In the genomic region with DNA sequence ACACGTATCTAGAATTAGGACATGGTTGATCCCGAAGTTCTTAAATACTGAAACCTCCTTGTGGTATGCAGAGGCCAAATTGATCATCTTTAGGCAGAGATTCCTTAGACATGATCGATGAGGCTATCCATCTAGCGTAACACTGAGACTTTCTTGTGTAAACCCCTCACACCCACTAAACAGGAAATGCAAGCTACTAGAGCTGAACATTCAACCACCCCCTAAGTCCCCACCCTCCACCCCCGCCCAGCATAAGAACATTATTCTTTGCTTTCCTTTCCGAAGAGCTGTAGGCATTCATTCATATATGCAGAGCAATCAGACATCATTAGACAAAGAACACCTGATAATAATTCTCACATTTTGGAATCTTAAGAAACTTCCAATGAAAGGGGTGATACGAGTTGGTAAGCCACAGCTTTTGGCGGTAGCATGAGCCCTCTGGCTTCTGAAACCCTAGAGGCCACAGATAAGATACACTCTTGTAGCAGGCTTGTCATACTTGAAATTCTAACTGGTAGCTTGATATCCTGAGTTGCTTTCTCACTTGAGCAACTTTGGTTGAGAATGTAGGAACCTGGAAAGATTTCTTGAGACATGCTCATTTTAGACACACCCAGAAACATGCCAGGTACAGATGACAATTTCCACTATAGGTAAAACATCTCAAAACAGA, we compare ENCODE assay signal across 9 cellular contexts. TPM values are rescaled to one million over a fixed set of nuclear protein-coding genes. Genes with fewer than 3 reads are reported as not detected.
DNase-seq lines count a peak whose midpoint lies in the region; ATAC-seq and TF ChIP-seq lines count a peak whose summit lies in the region.
"Had no signal": no experiment of that assay in that cellular context is flagged by ENCODE, and none has a peak within 500 bp of the region (broad histone marks: within the 10 kb centered on the region; RNA-seq: fewer than 3 reads in every experiment).

No MANE protein-coding gene starts in this region.

- ATAC-seq in CD4-positive, alpha-beta T cell (ENCODE audit: poor library complexity): peak; percentile 59
- ATAC-seq in GM19035 (IDR thresholded peaks at IDR 0.05; ENCODE audit: unreplicated experiment) (peak; percentile 36), HG03064 (IDR thresholded peaks at IDR 0.05; ENCODE audit: low read depth, unreplicated experiment) (peak; percentile 48)

- intact Hi-C loops in CD4-positive, alpha-beta T cell (cut with DNase I, micrococcal nuclease): loop anchor here in 1 of 2 experiments (2.0 to 5.0 kb wide), 2 partner anchors 21 to 39 kb away; no protein-coding TSS in a partner anchor
- intact Hi-C loops in activated CD4-positive, alpha-beta memory T cell treated with anti-CD3 and anti-CD28 coated beads for 36 hours (cut with micrococcal nuclease): loop anchor here (1.0 kb wide), 2 partner anchors 21 to 41 kb away; no protein-coding TSS in a partner anchor

- H3K27ac ChIP-seq in CD4-positive, alpha-beta T cell (ENCODE audit: low read depth, low read length): no peak overlapping the region
- no peak overlapping the region for H3K27ac ChIP-seq in WERI-Rb-1

- no peak overlapping the region for H3K4me3 ChIP-seq in WERI-Rb-1 (ENCODE audit: low read depth, low read length)

- no peaks in the 10 kb centered on the region for H3K27me3 ChIP-seq in CD4-positive, alpha-beta T cell (ENCODE audit: control insufficient read depth, insufficient read depth, low read length)
- H3K27me3 ChIP-seq in WERI-Rb-1 (ENCODE audit: insufficient read depth, low read depth, severe bottlenecking): peaks cover 23% of the 10 kb centered on the region

- DNase-seq in CD4-positive, alpha-beta T cell: no peak
- peak; percentile 44 for DNase-seq in activated CD4-positive, alpha-beta memory T cell treated with anti-CD3 and anti-CD28 coated beads for 36 hours
- DNase-seq in NCI-H1105 (lab: John Stamatoyannopoulos, UW) (no peak), NCI-H2107 treated with DMSO at 0.1 percent for 48 hours (lab: John Stamatoyannopoulos, UW; ENCODE audit: unreplicated experiment) (no peak), WERI-Rb-1 (no peak), chondrocyte (ENCODE audit: low spot score) (no peak)
- DNase-seq: NCI-H1417 had no signal

- H3K27me3 Mint-ChIP-seq in CD4-positive, alpha-beta T cell: no peaks in the 10 kb centered on the region
- no peaks in the 10 kb centered on the region for H3K27me3 Mint-ChIP-seq in activated CD4-positive, alpha-beta memory T cell treated with anti-CD3 and anti-CD28 coated beads for 36 hours
- H3K27me3 Mint-ChIP-seq in chondrocyte (ENCODE audit: low read depth): no peaks in the 10 kb centered on the region

- CTCF ChIA-PET in CD4-positive, alpha-beta T cell (lab: Charles Lee): interaction anchor here (0.8 to 3.6 kb wide), 10 partner anchors 8 to 578 kb away, joined by 3 to 15 read pairs (median 4); no protein-coding TSS in a partner anchor
- CTCF ChIA-PET in activated CD4-positive, alpha-beta memory T cell treated with anti-CD3 and anti-CD28 coated beads for 36 hours (lab: Charles Lee): interaction anchor here (0.7 to 2.5 kb wide), 18 partner anchors 8 to 579 kb away, joined by 3 to 9 read pairs (median 4); a partner anchor contains a TSS

- POLR2A ChIA-PET in CD4-positive, alpha-beta T cell (lab: Charles Lee): interaction anchor here (0.6 to 8.1 kb wide), 15 partner anchors 8 to 238 kb away, joined by 3 to 74 read pairs (median 4); a partner anchor contains a TSS
- POLR2A ChIA-PET in activated CD4-positive, alpha-beta memory T cell treated with anti-CD3 and anti-CD28 coated beads for 36 hours (lab: Charles Lee): interaction anchor here (0.9 to 2.7 kb wide), 7 partner anchors 11 to 213 kb away, joined by 3 to 9 read pairs (median 4); a partner anchor contains a TSS

- peaks cover 16% of the 10 kb centered on the region for H3K36me3 Mint-ChIP-seq in CD4-positive, alpha-beta T cell (ENCODE audit: low read depth)
- H3K36me3 Mint-ChIP-seq in activated CD4-positive, alpha-beta memory T cell treated with anti-CD3 and anti-CD28 coated beads for 36 hours: peaks cover 7% of the 10 kb centered on the region
- peaks cover 4% of the 10 kb centered on the region for H3K36me3 Mint-ChIP-seq in chondrocyte (ENCODE audit: low read depth)

- no peaks in the 10 kb centered on the region for H3K9me3 Mint-ChIP-seq in CD4-positive, alpha-beta T cell
- H3K9me3 Mint-ChIP-seq in activated CD4-positive, alpha-beta memory T cell treated with anti-CD3 and anti-CD28 coated beads for 36 hours: no peaks in the 10 kb centered on the region
- H3K9me3 Mint-ChIP-seq in chondrocyte (ENCODE audit: low read depth): no peaks in the 10 kb centered on the region

- H3K9me3 ChIP-seq in CD4-positive, alpha-beta T cell (ENCODE audit: control insufficient read depth, low read length): no peaks in the 10 kb centered on the region
- H3K9me3 ChIP-seq in WERI-Rb-1 (ENCODE audit: severe bottlenecking): no peaks in the 10 kb centered on the region

- H3K4me1 Mint-ChIP-seq in CD4-positive, alpha-beta T cell (ENCODE audit: low read depth): peaks cover 97% of the 10 kb centered on the region
- H3K4me1 Mint-ChIP-seq in activated CD4-positive, alpha-beta memory T cell treated with anti-CD3 and anti-CD28 coated beads for 36 hours (ENCODE audit: low read depth): peaks cover 95% of the 10 kb centered on the region
- peaks cover 15% of the 10 kb centered on the region for H3K4me1 Mint-ChIP-seq in chondrocyte (ENCODE audit: low read depth)

- H3K36me3 ChIP-seq in WERI-Rb-1: no peaks in the 10 kb centered on the region

- no peak for TF ChIP-seq CTCF in CD4-positive, alpha-beta T cell (IDR thresholded peaks at IDR 0.05)
- TF ChIP-seq CTCF in WERI-Rb-1 (IDR thresholded peaks at IDR 0.05; ENCODE audit: low read depth, low read length) (no peak), chondrocyte (IDR thresholded peaks at IDR 0.05) (no peak)

- H3K27ac Mint-ChIP-seq in CD4-positive, alpha-beta T cell: peak overlapping the region; percentile 90
- H3K27ac Mint-ChIP-seq in activated CD4-positive, alpha-beta memory T cell treated with anti-CD3 and anti-CD28 coated beads for 36 hours: peak overlapping the region; percentile 61
- no peak overlapping the region for H3K27ac Mint-ChIP-seq in chondrocyte (ENCODE audit: unreplicated experiment)

- peak overlapping the region; percentile 68 for H3K4me3 Mint-ChIP-seq in CD4-positive, alpha-beta T cell
- peak overlapping the region; percentile 44 for H3K4me3 Mint-ChIP-seq in activated CD4-positive, alpha-beta memory T cell treated with anti-CD3 and anti-CD28 coated beads for 36 hours
- H3K4me3 Mint-ChIP-seq in chondrocyte (ENCODE audit: unreplicated experiment): no peak overlapping the region

RNA-seq across cellular contexts. Expression of a gene that starts 42.2 kb away (rescaled TPM):
- total RNA-seq in CD4-positive, alpha-beta T cell: 10 to 100 TPM; 56.6 to 60.4 TPM
- 10 to 100 TPM; 60.3 to 63.7 TPM for total RNA-seq in activated CD4-positive, alpha-beta memory T cell treated with anti-CD3 and anti-CD28 coated beads for 36 hours
- 9.4 to 22.0 TPM (median 9.9 TPM) in 3 replicates for total RNA-seq in chondrocyte
